In the genomic region with DNA sequence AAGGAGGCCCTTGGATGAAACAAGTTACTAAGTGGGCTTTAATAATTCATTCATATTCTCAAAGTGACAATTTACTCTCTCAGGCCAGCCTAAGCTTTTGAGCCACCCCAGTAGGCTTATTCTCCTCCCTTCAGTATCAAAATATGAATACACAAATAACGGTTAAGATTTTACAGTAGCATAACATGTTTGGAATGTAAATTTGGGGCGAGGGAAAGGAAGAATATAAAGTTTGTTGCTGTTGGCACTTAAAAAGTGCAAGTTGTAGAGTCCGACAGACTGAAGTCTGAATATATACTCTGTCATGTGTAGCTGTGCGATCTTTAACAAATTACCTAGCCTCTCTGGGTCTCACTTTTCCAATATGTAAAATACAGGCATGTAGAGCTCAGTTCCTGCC, we compare ENCODE assay signal across 21 cellular contexts.
"Had no signal": no experiment of that assay in that cellular context is flagged by ENCODE, and none has a peak within 500 bp of the region (broad histone marks: within the 10 kb centered on the region; RNA-seq: fewer than 3 reads in every experiment).

No MANE protein-coding gene starts in this region.

- H3K4me1 ChIP-seq: prostate gland had no signal

- H3K27ac Mint-ChIP-seq: activated naive CD8-positive, alpha-beta T cell treated with anti-CD3 and anti-CD28 coated beads for 36 hours; activated T-helper 2 cell treated with anti-CD3 and anti-CD28 coated beads, Interferon-gamma antibody, Interleukin-2, Interleukin-4, amounts not matched to agents 10 μg/mL and 5 μg/mL and 100 μg/mL, durations not matched to agents 14 hours and 24 hours and 36 hours; naive thymus-derived CD4-positive, alpha-beta T cell had no signal

- ATAC-seq: gastrocnemius medialis; left lung; naive thymus-derived CD4-positive, alpha-beta T cell had no signal

- H3K27me3 ChIP-seq: gastrocnemius medialis, left lung, ovary, spleen, upper lobe of left lung had no signal

- H3K27ac ChIP-seq: gastrocnemius medialis, left lung, ovary, prostate gland, spleen, upper lobe of left lung, WERI-Rb-1 had no signal

- H3K9me3 ChIP-seq: gastrocnemius medialis, left lung, ovary, prostate gland, SK-N-SH, spleen, upper lobe of left lung had no signal

- H3K36me3 ChIP-seq: gastrocnemius medialis, left lung, ovary, prostate gland, spleen, upper lobe of left lung, WERI-Rb-1 had no signal

- H3K9me3 Mint-ChIP-seq: activated naive CD8-positive, alpha-beta T cell treated with anti-CD3 and anti-CD28 coated beads for 36 hours; activated T-helper 2 cell treated with anti-CD3 and anti-CD28 coated beads, Interferon-gamma antibody, Interleukin-2, Interleukin-4, amounts not matched to agents 10 μg/mL and 5 μg/mL and 100 μg/mL, durations not matched to agents 14 hours and 24 hours and 36 hours had no signal

- H3K4me3 ChIP-seq: gastrocnemius medialis, left lung, ovary, prostate gland, spleen, upper lobe of left lung had no signal

- H3K27me3 Mint-ChIP-seq: activated naive CD8-positive, alpha-beta T cell treated with anti-CD3 and anti-CD28 coated beads for 36 hours; naive thymus-derived CD4-positive, alpha-beta T cell had no signal

- H3K4me3 Mint-ChIP-seq: activated naive CD8-positive, alpha-beta T cell treated with anti-CD3 and anti-CD28 coated beads for 36 hours; naive thymus-derived CD4-positive, alpha-beta T cell had no signal

- DNase-seq: activated CD4-positive, alpha-beta T cell treated with anti-CD3 and anti-CD28 coated beads, Interleukin-2, amount 50 U/mL, for 1 hour; activated CD4-positive, CD25-positive, alpha-beta regulatory T cell treated with anti-CD3 and anti-CD28 coated beads, Interleukin-2, amount 50 U/mL, for 72 hours; activated naive CD4-positive, alpha-beta T cell; activated naive CD8-positive, alpha-beta T cell treated with anti-CD3 and anti-CD28 coated beads for 36 hours; activated T-cell treated with anti-CD3 and anti-CD28 coated beads, Interleukin-2, amount 50 U/mL, for 1 hour; amniotic stem cell; cortex of kidney; erythroblast; gastrocnemius medialis; head of caudate nucleus; left lung; naive thymus-derived CD4-positive, alpha-beta T cell; ovary; SK-N-SH; spleen; stimulated activated CD4-positive, alpha-beta T cell treated with anti-CD3 and anti-CD28 coated beads, Interleukin-4, amount 100 ng/mL, for 1 hour; stimulated activated naive CD4-positive, alpha-beta T cell treated with Interleukin-2 at 50 U/mL for 16 hours; upper lobe of left lung had no signal

- H3K36me3 Mint-ChIP-seq: activated naive CD8-positive, alpha-beta T cell treated with anti-CD3 and anti-CD28 coated beads for 36 hours had no signal
